In genomic region chr18:73164430-73164829, GRCh38 we compare ENCODE assay signal across 1 cellular context.
TF ChIP-seq lines count a peak whose summit lies in the region.

No MANE protein-coding gene starts in this region.

TF ChIP-seq in H1, 55 proteins besides CTCF, POLR2A, EP300 and RAD21 (continued from another document):
- TF ChIP-seq USF2 (IDR thresholded peaks at IDR 0.05; ENCODE audit: low read length) (no peak), SUZ12 (IDR thresholded peaks at IDR 0.05; ENCODE audit: low read length) (no peak), ATF2 (IDR thresholded peaks at IDR 0.05; ENCODE audit: low read length) (no peak)
